Comparison of ENCODE assay signal across 17 cellular contexts in the genomic region with DNA sequence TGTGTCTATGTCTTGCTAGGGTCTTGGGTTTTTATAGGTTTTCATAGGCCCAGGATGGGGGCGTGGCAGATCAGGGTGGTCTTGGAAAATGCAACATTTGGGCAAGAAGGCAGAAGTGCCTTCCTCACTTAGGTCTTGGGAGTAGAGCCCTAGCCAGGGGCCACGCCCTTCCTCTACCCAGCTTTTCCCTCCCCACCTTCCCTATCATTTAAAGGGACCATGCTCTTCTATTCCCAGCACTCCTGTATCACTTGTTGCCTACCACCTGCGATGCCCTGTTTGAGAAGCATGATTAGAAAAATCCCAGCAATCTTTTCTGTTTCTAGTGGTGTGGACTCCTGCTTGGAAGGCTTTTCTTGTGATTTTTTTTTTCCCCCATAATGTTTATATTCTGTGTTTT.
A peak's percentile ranks its signal among the peaks of the same experiment; 100 is the strongest.
DNase-seq lines count a peak whose midpoint lies in the region; ATAC-seq and TF ChIP-seq lines count a peak whose summit lies in the region.
"Had no signal": no experiment of that assay in that cellular context is flagged by ENCODE, and none has a peak within 500 bp of the region (broad histone marks: within the 10 kb centered on the region; RNA-seq: fewer than 3 reads in every experiment).

No MANE protein-coding gene starts in this region.

- no CpG with 5 or more reads among the region's 3 CpGs for WGBS in mesendoderm (ENCODE audit: extremely low coverage, insufficient coverage, low lambda C conversion rate)

- H3K9ac ChIP-seq in BLaER1, result no peak overlapping the region
- peak overlapping the region; percentile 32 for H3K9ac ChIP-seq in mesendoderm (ENCODE audit: low read length)
- H3K9ac ChIP-seq: KMS-11 had no signal

- peak overlapping the region; percentile 75 for H3K18ac ChIP-seq in mesendoderm (ENCODE audit: low read length)

- H3K36me3 ChIP-seq in BLaER1 (no peaks in the 10 kb centered on the region), mesendoderm (ENCODE audit: control insufficient read depth, insufficient read depth, low read length) (no peaks in the 10 kb centered on the region)
- H3K36me3 ChIP-seq: ascending aorta, heart left ventricle, spleen, thoracic aorta had no signal

- H3K23ac ChIP-seq in mesendoderm (ENCODE audit: low read length), result peak overlapping the region; percentile 49

- peak overlapping the region in 1 of 2 donors; percentile 41 for H3K4me3 Mint-ChIP-seq in CD14-positive monocyte
- H3K4me3 Mint-ChIP-seq: activated CD4-positive, alpha-beta memory T cell treated with anti-CD3 and anti-CD28 coated beads for 36 hours had no signal

- peaks cover 12 to 22% of the 10 kb centered on the region in 2 donors for H3K36me3 Mint-ChIP-seq in CD14-positive monocyte
- H3K36me3 Mint-ChIP-seq in activated naive CD4-positive, alpha-beta T cell treated with anti-CD3 and anti-CD28 coated beads, Interleukin-2, amount 50 U/mL, for 72 hours, result peaks cover 0 to 41% of the 10 kb centered on the region in 2 donors

- no peak overlapping the region for H4K5ac ChIP-seq in mesendoderm (ENCODE audit: low read length)

- DNase-seq in CD14-positive monocyte (ENCODE audit: low spot score) (no peak), mesendoderm (no peak), dermis blood vessel endothelial cell (no peak), NCI-H345 treated with DMSO at 0.1 percent for 48 hours (lab: John Stamatoyannopoulos, UW; ENCODE audit: unreplicated experiment) (no peak)
- DNase-seq in activated naive CD4-positive, alpha-beta T cell treated with anti-CD3 and anti-CD28 coated beads, Interleukin-2, amount 50 U/mL, for 72 hours (ENCODE audit: low spot score in 2 of 2), result no peak
- DNase-seq: activated CD4-positive, alpha-beta memory T cell treated with anti-CD3 and anti-CD28 coated beads for 36 hours; heart left ventricle; left ventricle myocardium superior; NCI-H2081; occipital lobe; spleen had no signal

- peaks cover 25% of the 10 kb centered on the region for H3K79me1 ChIP-seq in mesendoderm (ENCODE audit: low read length)

- peak overlapping the region; percentile 49 for H2BK120ac ChIP-seq in mesendoderm (ENCODE audit: low read depth, low read length)

- peak overlapping the region; percentile 55 to 89 (median 84) for H3K27ac Mint-ChIP-seq in CD14-positive monocyte
- H3K27ac Mint-ChIP-seq in activated naive CD4-positive, alpha-beta T cell treated with anti-CD3 and anti-CD28 coated beads, Interleukin-2, amount 50 U/mL, for 72 hours, result peak overlapping the region; percentile 36 to 66

- intact Hi-C loops in CD14-positive monocyte (cut with micrococcal nuclease), result loop anchor here (5.0 kb wide), 1 partner anchor 34 kb away; no protein-coding TSS in a partner anchor

- peak overlapping the region; percentile 61 for H2BK5ac ChIP-seq in mesendoderm (ENCODE audit: low read length)

- peak overlapping the region; percentile 81 for H3K56ac ChIP-seq in mesendoderm (ENCODE audit: low read length)

- no peak overlapping the region for H2BK15ac ChIP-seq in mesendoderm (replicated peaks; ENCODE audit: low read depth)

- no peak for ATAC-seq in activated naive CD4-positive, alpha-beta T cell treated with anti-CD3 and anti-CD28 coated beads, Interleukin-2, amount 50 U/mL, for 72 hours
- no peak for ATAC-seq in GM21423 (IDR thresholded peaks at IDR 0.05; ENCODE audit: unreplicated experiment)
- ATAC-seq: heart left ventricle, left ventricle myocardium superior had no signal

- peak overlapping the region; percentile 50 for H3K4ac ChIP-seq in mesendoderm (ENCODE audit: low read depth, low read length)

- H3K4me3 ChIP-seq in BLaER1 (no peak overlapping the region), mesendoderm (ENCODE audit: low read length) (no peak overlapping the region)
- H3K4me3 ChIP-seq: ascending aorta, heart left ventricle, spleen, thoracic aorta had no signal

- peaks cover 0 to 2% (median 0%) of the 10 kb centered on the region in 3 donors for H3K27me3 Mint-ChIP-seq in CD14-positive monocyte (ENCODE audit: low read depth in 3 of 3)
- H3K27me3 Mint-ChIP-seq: activated CD4-positive, alpha-beta memory T cell treated with anti-CD3 and anti-CD28 coated beads for 36 hours had no signal

- H4K20me1 ChIP-seq in BLaER1, result peaks cover 100% of the 10 kb centered on the region

- H3K9me3 Mint-ChIP-seq in CD14-positive monocyte, result peaks cover 0 to 4% (median 0%) of the 10 kb centered on the region in 7 donors
- peaks cover 0 to 9% of the 10 kb centered on the region in 2 donors for H3K9me3 Mint-ChIP-seq in activated naive CD4-positive, alpha-beta T cell treated with anti-CD3 and anti-CD28 coated beads, Interleukin-2, amount 50 U/mL, for 72 hours
- H3K9me3 Mint-ChIP-seq: activated CD4-positive, alpha-beta memory T cell treated with anti-CD3 and anti-CD28 coated beads for 36 hours had no signal

- peaks cover 71% of the 10 kb centered on the region for H3K79me2 ChIP-seq in mesendoderm (ENCODE audit: control insufficient read depth, insufficient read depth, low read length)

- H3K4me2 ChIP-seq in BLaER1, result peak overlapping the region; percentile 73
- peak overlapping the region; percentile 3 for H3K4me2 ChIP-seq in mesendoderm (ENCODE audit: low read length)
- H3K4me2 ChIP-seq: KMS-11 had no signal

- H3K27me3 ChIP-seq in BLaER1 (no peaks in the 10 kb centered on the region), mesendoderm (ENCODE audit: insufficient read depth, low read length, poor library complexity) (no peaks in the 10 kb centered on the region)
- H3K27me3 ChIP-seq: ascending aorta, heart left ventricle, spleen had no signal

- 0 out of 2 replicates have a peak overlapping the region, but pooled peaks have one; percentile 54 for H3K27ac ChIP-seq in BLaER1
- H3K27ac ChIP-seq in mesendoderm (ENCODE audit: low read depth, low read length), result peak overlapping the region; percentile 11
- H3K27ac ChIP-seq: ascending aorta, heart left ventricle, KMS-11, RWPE1, thoracic aorta had no signal

- H2AK5ac ChIP-seq in mesendoderm (ENCODE audit: low read length), result peak overlapping the region; percentile 39

- TF ChIP-seq CTCF in CD14-positive monocyte (IDR thresholded peaks at IDR 0.05), result no peak

- peaks cover 95% of the 10 kb centered on the region for H3K4me1 Mint-ChIP-seq in CD14-positive monocyte

- no peak overlapping the region for H4K8ac ChIP-seq in mesendoderm (ENCODE audit: low read depth, low read length)

- H3K9me3 ChIP-seq in BLaER1, result peaks cover 9% of the 10 kb centered on the region
- H3K9me3 ChIP-seq: ascending aorta, thoracic aorta had no signal

- H3K4me1 ChIP-seq in BLaER1, result peaks cover 100% of the 10 kb centered on the region
- H3K4me1 ChIP-seq in mesendoderm (ENCODE audit: control insufficient read depth, low read depth, low read length), result peaks cover 52% of the 10 kb centered on the region
